22 cellular contexts compared by ENCODE assay signal in genomic region chr2:6418316-6418715, GRCh38.
"Had no signal": no experiment of that assay in that cellular context is flagged by ENCODE, and none has a peak within 500 bp of the region (broad histone marks: within the 10 kb centered on the region; RNA-seq: fewer than 3 reads in every experiment).

No MANE protein-coding gene starts in this region.

- H3K27ac ChIP-seq: heart right ventricle, pancreas, prostate gland, sigmoid colon, tibial nerve, uterus had no signal

- H3K9me3 ChIP-seq: heart right ventricle, pancreas, prostate gland, sigmoid colon, tibial nerve, uterus had no signal

- H3K4me3 Mint-ChIP-seq: activated CD4-positive, alpha-beta memory T cell treated with anti-CD3 and anti-CD28 coated beads for 36 hours; activated CD4-positive, alpha-beta T cell treated with anti-CD3 and anti-CD28 coated beads, Interleukin-2, amount 10 ng/mL, durations not matched to agents 24 days and 14 days; activated T-cell treated with anti-CD3 and anti-CD28 coated beads, Interleukin-2, amount 50 U/mL, for 24 hours; effector memory CD8-positive, alpha-beta T cell; memory B cell; natural killer cell treated with Interleukin-12 subunit alpha and Interleukin-12 subunit beta and Interleukin-15 and Interleukin-18, amount 100 ng/mL, for 72 hours had no signal

- H3K27me3 Mint-ChIP-seq: activated CD4-positive, alpha-beta memory T cell treated with anti-CD3 and anti-CD28 coated beads for 36 hours; activated CD4-positive, alpha-beta T cell treated with anti-CD3 and anti-CD28 coated beads, Interleukin-2, amount 10 ng/mL, durations not matched to agents 24 days and 14 days; activated T-cell treated with anti-CD3 and anti-CD28 coated beads, Interleukin-2, amount 50 U/mL, for 24 hours; effector memory CD8-positive, alpha-beta T cell; memory B cell; natural killer cell treated with Interleukin-12 subunit alpha and Interleukin-12 subunit beta and Interleukin-15 and Interleukin-18, amount 100 ng/mL, for 72 hours had no signal

- H3K36me3 Mint-ChIP-seq: activated CD4-positive, alpha-beta memory T cell treated with anti-CD3 and anti-CD28 coated beads for 36 hours; memory B cell; natural killer cell treated with Interleukin-12 subunit alpha and Interleukin-12 subunit beta and Interleukin-15 and Interleukin-18, amount 100 ng/mL, for 72 hours had no signal

- H3K36me3 ChIP-seq: heart right ventricle, pancreas, prostate gland, sigmoid colon, tibial nerve, uterus had no signal

- DNase-seq: activated CD4-positive, alpha-beta memory T cell treated with anti-CD3 and anti-CD28 coated beads for 36 hours; activated CD4-positive, alpha-beta T cell treated with anti-CD3 and anti-CD28 coated beads, Interleukin-2, amount 10 ng/mL, durations not matched to agents 24 days and 14 days; activated CD4-positive, CD25-positive, alpha-beta regulatory T cell treated with anti-CD3 and anti-CD28 coated beads, Interleukin-2, amount 50 U/mL, for 72 hours; activated CD8-positive, alpha-beta memory T cell treated with anti-CD3 and anti-CD28 coated beads, Interleukin-2, amount 50 U/mL, for 48 hours; activated gamma-delta T cell treated with Interleukin-2 at 50 U/mL for 16 hours; activated naive CD4-positive, alpha-beta T cell treated with anti-CD3 and anti-CD28 coated beads, Interleukin-2, amount 50 U/mL, for 16 hours; activated T-cell treated with anti-CD3 and anti-CD28 coated beads, Interleukin-2, amount 50 U/mL, for 24 hours; amniotic stem cell; caudate nucleus; cortex of kidney; effector memory CD8-positive, alpha-beta T cell; heart right ventricle; nucleus accumbens; pancreas; sigmoid colon; stimulated activated naive CD4-positive, alpha-beta T cell treated with Interleukin-2 at 50 U/mL for 16 hours; T-helper 2 cell; uterus had no signal

- H3K4me1 ChIP-seq: heart right ventricle, pancreas, prostate gland, sigmoid colon, tibial nerve, uterus had no signal

- H3K9me3 Mint-ChIP-seq: activated CD4-positive, alpha-beta T cell treated with anti-CD3 and anti-CD28 coated beads, Interleukin-2, amount 10 ng/mL, durations not matched to agents 24 days and 14 days; activated T-cell treated with anti-CD3 and anti-CD28 coated beads, Interleukin-2, amount 50 U/mL, for 24 hours; natural killer cell treated with Interleukin-12 subunit alpha and Interleukin-12 subunit beta and Interleukin-15 and Interleukin-18, amount 100 ng/mL, for 72 hours had no signal

- H3K27me3 ChIP-seq: heart right ventricle, pancreas, sigmoid colon, tibial nerve, uterus had no signal

- H3K27ac Mint-ChIP-seq: activated CD4-positive, alpha-beta memory T cell treated with anti-CD3 and anti-CD28 coated beads for 36 hours; activated CD4-positive, alpha-beta T cell treated with anti-CD3 and anti-CD28 coated beads, Interleukin-2, amount 10 ng/mL, durations not matched to agents 24 days and 14 days; activated T-cell treated with anti-CD3 and anti-CD28 coated beads, Interleukin-2, amount 50 U/mL, for 24 hours; effector memory CD8-positive, alpha-beta T cell; memory B cell; natural killer cell treated with Interleukin-12 subunit alpha and Interleukin-12 subunit beta and Interleukin-15 and Interleukin-18, amount 100 ng/mL, for 72 hours had no signal

- H3K4me1 Mint-ChIP-seq: activated CD4-positive, alpha-beta T cell treated with anti-CD3 and anti-CD28 coated beads, Interleukin-2, amount 10 ng/mL, durations not matched to agents 24 days and 14 days had no signal

- H3K4me3 ChIP-seq: heart right ventricle, pancreas, prostate gland, sigmoid colon, tibial nerve, uterus had no signal
